In the genomic region with DNA sequence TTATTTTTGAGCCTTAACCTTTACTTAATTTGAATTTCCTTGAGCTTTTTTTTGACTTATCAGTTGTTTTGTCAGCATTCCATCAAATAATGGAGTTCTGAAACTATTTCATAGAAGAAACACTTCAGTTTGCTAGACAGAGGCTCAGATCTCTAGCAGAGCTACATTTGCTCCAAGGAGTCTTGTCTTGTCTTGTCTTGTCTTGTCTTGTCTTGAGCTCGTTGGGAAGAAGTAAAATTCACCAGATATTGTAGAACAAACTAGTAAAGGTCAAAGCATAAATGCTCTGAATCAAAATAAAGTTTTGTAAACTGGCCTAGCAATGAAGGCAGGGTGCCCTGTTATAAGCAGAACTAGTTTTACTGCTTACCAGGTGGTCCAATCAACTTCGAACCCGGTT, we compare ENCODE assay signal across 24 cellular contexts.
"Had no signal": no experiment of that assay in that cellular context is flagged by ENCODE, and none has a peak within 500 bp of the region (broad histone marks: within the 10 kb centered on the region; RNA-seq: fewer than 3 reads in every experiment).

No MANE protein-coding gene starts in this region.

- H3K27me3 Mint-ChIP-seq: activated naive CD8-positive, alpha-beta T cell treated with anti-CD3 and anti-CD28 coated beads, Interleukin-2, amount 10 ng/mL, durations not matched to agents 7 days and 5 days; dendritic cell treated with granulocyte-macrophage colony-stimulating factor and Interleukin-4, amounts not matched to agents 40 ng/mL and 50 ng/mL, for 4 days; naive B cell; stimulated activated naive B cell treated with anti-CD40 and anti-IgM and Interleukin-4, amounts not matched to agents 10 μg/mL and 1 μg/mL and 100 μg/mL, for 72 hours had no signal

- H3K4me3 Mint-ChIP-seq: activated naive CD4-positive, alpha-beta T cell treated with anti-CD3 and anti-CD28 coated beads for 36 hours; activated naive CD8-positive, alpha-beta T cell treated with anti-CD3 and anti-CD28 coated beads, Interleukin-2, amount 10 ng/mL, durations not matched to agents 7 days and 5 days; activated T-cell treated with anti-CD3 and anti-CD28 coated beads, Interleukin-2, amount 50 U/mL, for 4 hours; dendritic cell treated with granulocyte-macrophage colony-stimulating factor and Interleukin-4, amounts not matched to agents 40 ng/mL and 50 ng/mL, for 4 days; naive B cell; stimulated activated naive B cell treated with anti-CD40 and anti-IgM and Interleukin-4, amounts not matched to agents 10 μg/mL and 1 μg/mL and 100 μg/mL, for 72 hours had no signal

- H3K9me3 ChIP-seq: esophagus squamous epithelium, gastroesophageal sphincter, vagina had no signal

- FAIRE-seq: small intestine, TTC549 had no signal

- DNase-seq: activated CD4-positive, alpha-beta T cell treated with anti-CD3 and anti-CD28 coated beads for 1 hour; activated CD4-positive, alpha-beta T cell treated with anti-CD3 and anti-CD28 coated beads, Interleukin-2, amount 50 U/mL, for 1 hour; activated naive CD4-positive, alpha-beta T cell treated with anti-CD3 and anti-CD28 coated beads for 36 hours; activated naive CD8-positive, alpha-beta T cell treated with anti-CD3 and anti-CD28 coated beads, Interleukin-2, amount 10 ng/mL, durations not matched to agents 7 days and 5 days; activated T-cell treated with anti-CD3 and anti-CD28 coated beads, Interleukin-2, amount 50 U/mL, for 4 hours; amniotic stem cell; effector CD4-positive, alpha-beta T cell; esophagus squamous epithelium; head of caudate nucleus; islet precursor cell; left colon; naive B cell; occipital lobe; posterior cingulate gyrus; small intestine; stimulated activated CD4-positive, alpha-beta T cell treated with anti-CD3 and anti-CD28 coated beads, Interleukin-15, amount 100 ng/mL, for 24 hours; stimulated activated naive B cell treated with anti-CD40 and anti-IgM and Interleukin-4, amounts not matched to agents 10 μg/mL and 1 μg/mL and 100 μg/mL, for 72 hours; trophoblast cell; WERI-Rb-1 had no signal

- H3K4me3 ChIP-seq: esophagus squamous epithelium, gastroesophageal sphincter, vagina had no signal

- H3K9me3 Mint-ChIP-seq: activated naive CD4-positive, alpha-beta T cell treated with anti-CD3 and anti-CD28 coated beads for 36 hours; activated naive CD8-positive, alpha-beta T cell treated with anti-CD3 and anti-CD28 coated beads, Interleukin-2, amount 10 ng/mL, durations not matched to agents 7 days and 5 days; activated T-cell treated with anti-CD3 and anti-CD28 coated beads, Interleukin-2, amount 50 U/mL, for 4 hours; dendritic cell treated with granulocyte-macrophage colony-stimulating factor and Interleukin-4, amounts not matched to agents 40 ng/mL and 50 ng/mL, for 4 days; naive B cell; stimulated activated naive B cell treated with anti-CD40 and anti-IgM and Interleukin-4, amounts not matched to agents 10 μg/mL and 1 μg/mL and 100 μg/mL, for 72 hours had no signal

- ATAC-seq: activated T-cell treated with anti-CD3 and anti-CD28 coated beads, Interleukin-2, amount 50 U/mL, for 4 hours; gastroesophageal sphincter; left colon; sciatic nerve; stimulated activated naive B cell treated with anti-CD40 and anti-IgM and Interleukin-4, amounts not matched to agents 10 μg/mL and 1 μg/mL and 100 μg/mL, for 72 hours had no signal

- H3K4me1 Mint-ChIP-seq: activated naive CD8-positive, alpha-beta T cell treated with anti-CD3 and anti-CD28 coated beads, Interleukin-2, amount 10 ng/mL, durations not matched to agents 7 days and 5 days; stimulated activated naive B cell treated with anti-CD40 and anti-IgM and Interleukin-4, amounts not matched to agents 10 μg/mL and 1 μg/mL and 100 μg/mL, for 72 hours had no signal

- H3K27ac ChIP-seq: gastroesophageal sphincter, vagina, WERI-Rb-1 had no signal

- H3K4me1 ChIP-seq: gastroesophageal sphincter, vagina had no signal

- H3K27ac Mint-ChIP-seq: activated naive CD4-positive, alpha-beta T cell treated with anti-CD3 and anti-CD28 coated beads for 36 hours; activated naive CD8-positive, alpha-beta T cell treated with anti-CD3 and anti-CD28 coated beads, Interleukin-2, amount 10 ng/mL, durations not matched to agents 7 days and 5 days; dendritic cell treated with granulocyte-macrophage colony-stimulating factor and Interleukin-4, amounts not matched to agents 40 ng/mL and 50 ng/mL, for 4 days; stimulated activated naive B cell treated with anti-CD40 and anti-IgM and Interleukin-4, amounts not matched to agents 10 μg/mL and 1 μg/mL and 100 μg/mL, for 72 hours had no signal

- H3K27me3 ChIP-seq: esophagus squamous epithelium, gastroesophageal sphincter, vagina had no signal
